Comparison of ENCODE assay signal across 26 cellular contexts in the genomic region with DNA sequence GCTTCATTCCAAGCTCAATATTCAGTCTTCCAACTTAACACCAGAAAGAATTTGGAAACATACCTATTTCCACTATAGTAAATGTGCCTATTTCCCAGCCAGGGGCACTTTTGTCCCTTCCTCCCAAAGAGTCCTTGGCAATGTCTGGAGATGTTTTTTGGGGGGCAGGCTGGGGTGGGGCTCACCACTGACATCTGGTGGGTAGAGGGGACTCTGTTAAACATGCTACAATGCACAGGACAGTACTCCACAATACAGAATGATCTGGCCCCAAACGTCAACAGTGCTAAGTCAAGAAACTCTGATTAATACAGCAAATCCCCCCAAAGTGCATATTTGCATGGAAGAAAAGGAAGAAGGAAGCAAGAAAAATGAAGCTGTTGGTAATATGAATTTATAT.
DNase-seq lines count a peak whose midpoint lies in the region; ATAC-seq and TF ChIP-seq lines count a peak whose summit lies in the region.
"Had no signal": no experiment of that assay in that cellular context is flagged by ENCODE, and none has a peak within 500 bp of the region (broad histone marks: within the 10 kb centered on the region; RNA-seq: fewer than 3 reads in every experiment).

No MANE protein-coding gene starts in this region.

- TF ChIP-seq CTCF in DND-41 (IDR thresholded peaks at IDR 0.05; ENCODE audit: borderline replicate concordance, extremely low read depth, low read length, poor library complexity, severe bottlenecking) (peak; percentile 23), GM12874 (IDR thresholded peaks at IDR 0.05; ENCODE audit: insufficient read depth, low read depth, low read length) (0 out of 2 replicates have a peak, but pooled peaks have one; percentile 15), OCI-LY7 (conservative IDR thresholded peaks at IDR 0.05; ENCODE audit: low read length) (0 out of 2 replicates have a peak, but pooled peaks have one; percentile 25), GM10266 (IDR thresholded peaks at IDR 0.05; ENCODE audit: control insufficient read depth, insufficient read depth, low read depth, missing control alignments) (no peak)

- H3K36me3 Mint-ChIP-seq in immature natural killer cell, result no peaks in the 10 kb centered on the region
- H3K36me3 Mint-ChIP-seq: activated naive CD4-positive, alpha-beta T cell treated with anti-CD3 and anti-CD28 coated beads, Interleukin-2, amount 50 U/mL, for 24 hours; stimulated activated memory B cell treated with anti-CD40 and anti-IgM and Interleukin-4, amounts not matched to agents 10 μg/mL and 1 μg/mL and 100 μg/mL, for 72 hours had no signal

- H4K20me1 ChIP-seq in DND-41 (ENCODE audit: insufficient read depth, low read length) (no peaks in the 10 kb centered on the region), OCI-LY7 (ENCODE audit: insufficient read depth, low read length) (no peaks in the 10 kb centered on the region)
- H4K20me1 ChIP-seq: BLaER1 treated with 17β-estradiol and CSF1 and Interleukin-3, amounts not matched to agents 10 nM and 100 nM had no signal

- H3K27me3 Mint-ChIP-seq in immature natural killer cell (ENCODE audit: low read depth in 3 of 3), result peaks cover 0 to 2% (median 1%) of the 10 kb centered on the region in 3 donors
- H3K27me3 Mint-ChIP-seq: activated naive CD4-positive, alpha-beta T cell treated with anti-CD3 and anti-CD28 coated beads, Interleukin-2, amount 50 U/mL, for 24 hours had no signal

- H3K4me2 ChIP-seq in DND-41 (ENCODE audit: insufficient read depth, low read length) (no peak overlapping the region), OCI-LY7 (ENCODE audit: low read length) (no peak overlapping the region)
- H3K4me2 ChIP-seq: BLaER1 treated with 17β-estradiol and CSF1 and Interleukin-3, amounts not matched to agents 10 nM and 100 nM had no signal

- H3K4me3 ChIP-seq in DND-41 (ENCODE audit: low read depth in 1 of 2, low read length in 2 of 2) (no peak overlapping the region), OCI-LY7 (ENCODE audit: low read depth, low read length, poor library complexity, severe bottlenecking) (no peak overlapping the region)
- H3K4me3 ChIP-seq: BLaER1 treated with 17β-estradiol and CSF1 and Interleukin-3, amounts not matched to agents 10 nM and 100 nM; skin epidermis had no signal

- H3K9me3 ChIP-seq in DND-41 (ENCODE audit: insufficient read depth, low read length, severe bottlenecking), result no peaks in the 10 kb centered on the region
- no peaks in the 10 kb centered on the region for H3K9me3 ChIP-seq in OCI-LY7 (ENCODE audit: low read length)
- H3K9me3 ChIP-seq: BLaER1 treated with 17β-estradiol and CSF1 and Interleukin-3, amounts not matched to agents 10 nM and 100 nM; Caco-2 had no signal

- H3K9ac ChIP-seq in DND-41 (ENCODE audit: low read depth, low read length), result no peak overlapping the region
- H3K9ac ChIP-seq: BLaER1 treated with 17β-estradiol and CSF1 and Interleukin-3, amounts not matched to agents 10 nM and 100 nM had no signal

- no peak overlapping the region for H2AFZ ChIP-seq in DND-41 (ENCODE audit: low read depth, low read length)
- no peak overlapping the region for H2AFZ ChIP-seq in OCI-LY7 (ENCODE audit: low read length)

- no peaks in the 10 kb centered on the region for H3K4me1 ChIP-seq in DND-41 (ENCODE audit: insufficient read depth, low read length)
- no peaks in the 10 kb centered on the region for H3K4me1 ChIP-seq in OCI-LY7 (ENCODE audit: insufficient read depth, low read length, poor library complexity, severe bottlenecking)
- H3K4me1 ChIP-seq: Caco-2 had no signal

- no peak overlapping the region for H3K27ac Mint-ChIP-seq in immature natural killer cell
- H3K27ac Mint-ChIP-seq: activated CD8-positive, alpha-beta T cell treated with anti-CD3 and anti-CD28 coated beads, Interleukin-2, amount 10 ng/mL, durations not matched to agents 7 days and 5 days; activated naive CD4-positive, alpha-beta T cell treated with anti-CD3 and anti-CD28 coated beads, Interleukin-2, amount 50 U/mL, for 24 hours; nephron progenitor cell; stimulated activated memory B cell treated with anti-CD40 and anti-IgM and Interleukin-4, amounts not matched to agents 10 μg/mL and 1 μg/mL and 100 μg/mL, for 72 hours had no signal

- H3K27me3 ChIP-seq in DND-41 (ENCODE audit: insufficient read depth, low read length, poor library complexity), result no peaks in the 10 kb centered on the region
- H3K27me3 ChIP-seq: BLaER1 treated with 17β-estradiol and CSF1 and Interleukin-3, amounts not matched to agents 10 nM and 100 nM had no signal

- BruUV-seq in OCI-LY7 (replicated peaks; lab: Mats Ljungman, UMichigan), result no TSS peak

- no peaks in the 10 kb centered on the region for H3K4me1 Mint-ChIP-seq in immature natural killer cell
- H3K4me1 Mint-ChIP-seq: activated naive CD4-positive, alpha-beta T cell treated with anti-CD3 and anti-CD28 coated beads, Interleukin-2, amount 50 U/mL, for 24 hours; stimulated activated memory B cell treated with anti-CD40 and anti-IgM and Interleukin-4, amounts not matched to agents 10 μg/mL and 1 μg/mL and 100 μg/mL, for 72 hours had no signal

- H3K79me2 ChIP-seq in DND-41 (ENCODE audit: insufficient read depth, low read length), result no peaks in the 10 kb centered on the region
- H3K79me2 ChIP-seq in OCI-LY7 (ENCODE audit: insufficient read depth, low read depth, low read length), result no peaks in the 10 kb centered on the region

- intact Hi-C loops in OCI-LY7 (cut with micrococcal nuclease; ENCODE audit: unreplicated experiment), result no loop called here

- POLR2A ChIA-PET in OCI-LY7 (lab: Charles Lee), result interaction anchor here (0.6 kb wide), 1 partner anchor 64 kb away, joined by 3 read pairs; no protein-coding TSS in a partner anchor

- no peak for DNase-seq in DND-41
- no peak for DNase-seq in OCI-LY7 (ENCODE audit: low spot score)
- peak in 2 of 3 donors; percentile 8 to 25 for DNase-seq in immature natural killer cell
- DNase-seq in amniotic stem cell (lab: John Stamatoyannopoulos, UW), result no peak
- no peak for DNase-seq in GM10266 (ENCODE audit: extremely low spot score)
- DNase-seq: activated CD4-positive, alpha-beta T cell treated with anti-CD3 and anti-CD28 coated beads for 4 hours; activated CD8-positive, alpha-beta T cell treated with anti-CD3 and anti-CD28 coated beads, Interleukin-2, amount 10 ng/mL, durations not matched to agents 7 days and 5 days; amygdala; Caco-2; DMS79 treated with DMSO at 0.1 percent for 48 hours; hypothalamus; left cardiac atrium; NCI-H1105; NCI-H1930; NCI-H345; NCI-H69; nephron progenitor cell; Right ventricle myocardium superior; trophoblast cell had no signal

- CTCF ChIA-PET in OCI-LY7 (lab: Charles Lee; ENCODE audit: unreplicated experiment), result no interaction called here

- no peaks in the 10 kb centered on the region for H3K9me3 Mint-ChIP-seq in immature natural killer cell
- H3K9me3 Mint-ChIP-seq: activated naive CD4-positive, alpha-beta T cell treated with anti-CD3 and anti-CD28 coated beads, Interleukin-2, amount 50 U/mL, for 24 hours; stimulated activated memory B cell treated with anti-CD40 and anti-IgM and Interleukin-4, amounts not matched to agents 10 μg/mL and 1 μg/mL and 100 μg/mL, for 72 hours had no signal

- H3K36me3 ChIP-seq in DND-41 (ENCODE audit: insufficient read depth, low read length) (no peaks in the 10 kb centered on the region), OCI-LY7 (ENCODE audit: insufficient read depth, low read length) (no peaks in the 10 kb centered on the region)
- H3K36me3 ChIP-seq: BLaER1 treated with 17β-estradiol and CSF1 and Interleukin-3, amounts not matched to agents 10 nM and 100 nM had no signal

- H3K9me2 ChIP-seq in OCI-LY7 (ENCODE audit: insufficient read depth, low read length), result no peaks in the 10 kb centered on the region

- H3K4me3 Mint-ChIP-seq in immature natural killer cell, result no peak overlapping the region
- H3K4me3 Mint-ChIP-seq: activated CD8-positive, alpha-beta T cell treated with anti-CD3 and anti-CD28 coated beads, Interleukin-2, amount 10 ng/mL, durations not matched to agents 7 days and 5 days; activated naive CD4-positive, alpha-beta T cell treated with anti-CD3 and anti-CD28 coated beads, Interleukin-2, amount 50 U/mL, for 24 hours; nephron progenitor cell; stimulated activated memory B cell treated with anti-CD40 and anti-IgM and Interleukin-4, amounts not matched to agents 10 μg/mL and 1 μg/mL and 100 μg/mL, for 72 hours had no signal

- no peak overlapping the region for H3K27ac ChIP-seq in DND-41 (ENCODE audit: low read length)
- H3K27ac ChIP-seq in OCI-LY7 (ENCODE audit: low read depth, low read length, poor library complexity, severe bottlenecking), result no peak overlapping the region
- H3K27ac ChIP-seq: BLaER1 treated with 17β-estradiol and CSF1 and Interleukin-3, amounts not matched to agents 10 nM and 100 nM; skin epidermis had no signal

- ATAC-seq in DND-41 (ENCODE audit: insufficient read depth, low read depth), result peak; percentile 60; the same call in 1 of the 3 replicates
- no peak for ATAC-seq in GM18519 (IDR thresholded peaks at IDR 0.05; ENCODE audit: low FRiP score, unreplicated experiment)
- ATAC-seq: activated CD8-positive, alpha-beta T cell treated with anti-CD3 and anti-CD28 coated beads, Interleukin-2, amount 10 ng/mL, durations not matched to agents 7 days and 5 days; left cardiac atrium; Panc1; stimulated activated memory B cell treated with anti-CD40 and anti-IgM and Interleukin-4, amounts not matched to agents 10 μg/mL and 1 μg/mL and 100 μg/mL, for 72 hours had no signal

Comparison
In these comparisons a context has a peak if more than half of its experiments do, and no peak if none do; other contexts are left out.
1. DNase-seq: peak in immature natural killer cell (2 of 3); none in DND-41 (single experiment), OCI-LY7 (single experiment), amniotic stem cell (single experiment) and GM10266 (single experiment).